In the genomic region with DNA sequence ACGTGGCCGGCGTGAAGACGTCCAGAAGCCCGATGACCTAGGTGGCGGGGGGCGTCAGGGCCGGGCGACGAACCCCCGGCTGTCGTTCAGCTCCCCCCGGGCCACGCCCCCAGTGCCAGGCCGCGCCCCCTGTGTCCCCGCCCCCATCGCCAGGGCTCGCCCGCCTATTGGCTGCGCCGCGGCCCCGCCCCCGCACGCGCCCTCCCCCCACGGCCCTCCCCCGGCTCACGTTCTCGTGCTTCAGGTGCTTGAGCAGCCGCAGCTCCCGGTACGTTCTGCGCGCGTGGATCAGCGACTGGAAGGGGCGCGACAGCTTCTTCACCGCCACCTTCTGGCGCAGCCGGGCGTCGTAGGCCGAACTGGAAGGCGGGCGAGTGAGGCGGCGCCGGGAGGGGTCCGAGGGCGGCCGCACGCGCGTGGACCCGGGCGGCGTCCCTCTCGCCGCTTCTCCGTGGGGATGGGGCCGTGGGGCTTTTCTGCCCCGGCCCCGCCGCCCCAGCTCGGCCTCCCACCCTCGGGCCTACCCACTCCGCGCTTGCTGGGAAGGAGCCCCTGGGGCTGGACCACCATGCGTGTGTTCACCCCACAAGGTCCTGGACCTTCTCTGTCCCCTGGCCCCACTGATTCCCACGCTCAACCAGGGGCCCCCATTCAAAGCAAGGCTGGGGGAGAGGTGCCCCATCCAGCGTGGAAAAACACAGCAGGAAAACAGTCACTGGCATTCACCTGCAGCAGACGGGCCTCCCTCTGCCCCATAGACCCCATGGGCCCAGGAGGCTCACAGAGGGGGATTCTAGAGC, we compare ENCODE assay signal across 7 cellular contexts. TPM values are rescaled to one million over a fixed set of nuclear protein-coding genes. Genes with fewer than 3 reads are reported as not detected.
DNase-seq lines count a peak whose midpoint lies in the region; ATAC-seq and TF ChIP-seq lines count a peak whose summit lies in the region.

No MANE protein-coding gene starts in this region.

- peak; percentile 3 to 21 for ATAC-seq in activated T-cell treated with anti-CD3 and anti-CD28 coated beads, Interleukin-2, amount 50 U/mL, for 72 hours (replicated peaks in 1 of 2)
- ATAC-seq in foreskin keratinocyte (peak; percentile 26), HG03135 (IDR thresholded peaks at IDR 0.05; ENCODE audit: unreplicated experiment) (no peak)

- TF ChIP-seq CTCF in HFFc6 (IDR thresholded peaks at IDR 0.05) = peak; percentile 35; the same call in 1 of the 2 replicates
- TF ChIP-seq CTCF in foreskin keratinocyte (conservative IDR thresholded peaks at IDR 0.05) = peak; percentile 40
- no peak for TF ChIP-seq CTCF in sigmoid colon (IDR thresholded peaks at IDR 0.05)

- intact Hi-C loops in sigmoid colon (cut with DNase I) = no loop called here

- no peaks in the 10 kb centered on the region for H3K9me3 Mint-ChIP-seq in HFFc6
- no peaks in the 10 kb centered on the region for H3K9me3 Mint-ChIP-seq in activated T-cell treated with anti-CD3 and anti-CD28 coated beads, Interleukin-2, amount 50 U/mL, for 72 hours

- H3K9me3 ChIP-seq in sigmoid colon = no peaks in the 10 kb centered on the region

- no peak overlapping the region for H3K27ac ChIP-seq in foreskin keratinocyte
- peak overlapping the region in 2 of 4 donors; percentile 49 to 51 for H3K27ac ChIP-seq in sigmoid colon

- 6 to 22% methylated on average over 75 of the region's 75 CpGs for WGBS in sigmoid colon, 2 donors

- H3K27me3 ChIP-seq in foreskin keratinocyte (peaks cover 18% of the 10 kb centered on the region), sigmoid colon (peaks cover 8 to 47% (median 32%) of the 10 kb centered on the region in 3 donors)

- H3K4me1 Mint-ChIP-seq in HFFc6 (ENCODE audit: low read depth) = peaks cover under 1% of the 10 kb centered on the region; the same call in 1 of the 2 replicates
- peaks cover 16% of the 10 kb centered on the region for H3K4me1 Mint-ChIP-seq in activated T-cell treated with anti-CD3 and anti-CD28 coated beads, Interleukin-2, amount 50 U/mL, for 72 hours (ENCODE audit: low read depth)

- no peak for TF ChIP-seq EP300 in sigmoid colon (IDR thresholded peaks at IDR 0.05)

- H3K27ac Mint-ChIP-seq in HFFc6 = no peak overlapping the region
- H3K27ac Mint-ChIP-seq in activated T-cell treated with anti-CD3 and anti-CD28 coated beads, Interleukin-2, amount 50 U/mL, for 72 hours = no peak overlapping the region

- no peaks in the 10 kb centered on the region for H3K36me3 ChIP-seq in sigmoid colon

- no peak for TF ChIP-seq POLR2A in sigmoid colon (IDR thresholded peaks at IDR 0.05)

- peak overlapping the region; percentile 14 to 42 (median 36) for H3K4me3 ChIP-seq in sigmoid colon

- peaks cover 8% of the 10 kb centered on the region for H3K27me3 Mint-ChIP-seq in HFFc6 (ENCODE audit: insufficient read depth)
- H3K27me3 Mint-ChIP-seq in activated T-cell treated with anti-CD3 and anti-CD28 coated beads, Interleukin-2, amount 50 U/mL, for 72 hours (ENCODE audit: low read depth) = peaks cover under 1% of the 10 kb centered on the region

- no peaks in the 10 kb centered on the region for H3K36me3 Mint-ChIP-seq in HFFc6 (ENCODE audit: low read depth)
- H3K36me3 Mint-ChIP-seq in activated T-cell treated with anti-CD3 and anti-CD28 coated beads, Interleukin-2, amount 50 U/mL, for 72 hours (ENCODE audit: insufficient read depth in 2 of 2) = no peaks in the 10 kb centered on the region

- no peak overlapping the region for H3K4me3 Mint-ChIP-seq in HFFc6
- peak overlapping the region in 1 of 2 donors; percentile 61 for H3K4me3 Mint-ChIP-seq in activated T-cell treated with anti-CD3 and anti-CD28 coated beads, Interleukin-2, amount 50 U/mL, for 72 hours

- H3K4me1 ChIP-seq in foreskin keratinocyte (no peaks in the 10 kb centered on the region), sigmoid colon (peaks cover 0 to 54% (median 48%) of the 10 kb centered on the region in 4 donors)

- DNase-seq in HFFc6 (peak; percentile 41), foreskin keratinocyte (no peak), sigmoid colon (peak; percentile 82), GDM1 (lab: John Stamatoyannopoulos, UW) (no peak), NCI-H2029 (lab: John Stamatoyannopoulos, UW) (no peak)
- DNase-seq in activated T-cell treated with anti-CD3 and anti-CD28 coated beads, Interleukin-2, amount 50 U/mL, for 72 hours = peak; percentile 64 to 70

RNA-seq across cellular contexts. Expression of gene MAPK11, which starts 2.4 kb away (rescaled TPM):
- 10 to 100 TPM in 1 of 6 experiments, 1 to 10 TPM in 5; 6.0 to 10.2 (median 7.8) TPM for total RNA-seq in HFFc6 (2021; fragmentation: NEBNext Ultra II Directional; extraction: Animal tissue kit (Norgen Biotek cat#: 25700))
- 10 to 100 TPM; 16.6 to 27.1 TPM for total RNA-seq in activated T-cell treated with anti-CD3 and anti-CD28 coated beads, Interleukin-2, amount 50 U/mL, for 72 hours
- total RNA-seq in foreskin keratinocyte = 4.6 and 6.3 TPM in 2 replicates
- polyA plus RNA-seq in foreskin keratinocyte = 6.1 and 8.5 TPM in 2 replicates
- total RNA-seq in sigmoid colon = 1 to 10 TPM in 3 of 4 donors, under 1 TPM in 1; 0.82 to 6.6 (median 4.5) TPM
- 1 to 10 TPM in 2 of 3 donors, under 1 TPM in 1; 0.23 to 7.3 (median 1.2) TPM for polyA plus RNA-seq in sigmoid colon

RNA-seq across cellular contexts. Expression of gene MAPK12, which starts 6.3 kb away (rescaled TPM):
- 10 to 100 TPM; 31.4 to 39.5 (median 34.1) TPM for total RNA-seq in HFFc6 (2021; fragmentation: NEBNext Ultra II Directional; extraction: Animal tissue kit (Norgen Biotek cat#: 25700))
- total RNA-seq in activated T-cell treated with anti-CD3 and anti-CD28 coated beads, Interleukin-2, amount 50 U/mL, for 72 hours = 10 to 100 TPM in 1 of 2 donors, 1 to 10 TPM in 1; 8.5 to 11.5 TPM
- total RNA-seq in foreskin keratinocyte (13.8 and 20.4 TPM in 2 replicates), sigmoid colon (1 to 10 TPM; 2.5 to 10.0 (median 6.7) TPM)
- polyA plus RNA-seq in foreskin keratinocyte (15.0 and 25.3 TPM in 2 replicates), sigmoid colon (1 to 10 TPM in 2 of 3 donors, under 1 TPM in 1; 0.60 to 6.0 (median 2.1) TPM)

RNA-seq across cellular contexts. Expression of gene HDAC10, which starts 16.7 kb away (rescaled TPM):
- 10 to 100 TPM; 24.2 to 30.9 (median 28.9) TPM for total RNA-seq in HFFc6 (2021; fragmentation: NEBNext Ultra II Directional; extraction: Animal tissue kit (Norgen Biotek cat#: 25700))
- 10 to 100 TPM; 52.1 to 57.4 TPM for total RNA-seq in activated T-cell treated with anti-CD3 and anti-CD28 coated beads, Interleukin-2, amount 50 U/mL, for 72 hours
- 8.3 and 11.7 TPM in 2 replicates for total RNA-seq in foreskin keratinocyte
- 12.7 and 14.0 TPM in 2 replicates for polyA plus RNA-seq in foreskin keratinocyte
- total RNA-seq in sigmoid colon = 10 to 100 TPM in 3 of 4 donors, 1 to 10 TPM in 1; 7.2 to 47.4 (median 14.9) TPM
- polyA plus RNA-seq in sigmoid colon = 10 to 100 TPM in 2 of 3 donors, 1 to 10 TPM in 1; 8.8 to 45.9 (median 12.0) TPM

RNA-seq across cellular contexts. Expression of gene TUBGCP6, which starts 23.0 kb away (rescaled TPM):
- total RNA-seq in HFFc6 (2021; fragmentation: NEBNext Ultra II Directional; extraction: Animal tissue kit (Norgen Biotek cat#: 25700)) = 10 to 100 TPM; 20.1 to 26.8 (median 21.7) TPM
- 10 to 100 TPM; 64.9 to 69.7 TPM for total RNA-seq in activated T-cell treated with anti-CD3 and anti-CD28 coated beads, Interleukin-2, amount 50 U/mL, for 72 hours
- total RNA-seq in foreskin keratinocyte (21.6 and 22.6 TPM in 2 replicates), sigmoid colon (10 to 100 TPM; 23.5 to 67.0 (median 28.2) TPM)
- polyA plus RNA-seq in foreskin keratinocyte (12.9 and 13.4 TPM in 2 replicates), sigmoid colon (10 to 100 TPM in 1 of 3 donors, 1 to 10 TPM in 2; 4.6 to 33.4 (median 4.8) TPM)

RNA-seq across cellular contexts. Expression of gene PLXNB2, which starts 39.7 kb away (rescaled TPM):
- total RNA-seq in HFFc6 (2021; fragmentation: NEBNext Ultra II Directional; extraction: Animal tissue kit (Norgen Biotek cat#: 25700)) = 100 to 1,000 TPM; 280 to 370 (median 291) TPM
- 10 to 100 TPM; 30.2 to 34.0 TPM for total RNA-seq in activated T-cell treated with anti-CD3 and anti-CD28 coated beads, Interleukin-2, amount 50 U/mL, for 72 hours
- total RNA-seq in foreskin keratinocyte (109 TPM in 2 replicates), sigmoid colon (100 to 1,000 TPM in 1 of 4 donors, 10 to 100 TPM in 3; 60.4 to 150 (median 68.7) TPM)
- polyA plus RNA-seq in foreskin keratinocyte (81.8 and 96.0 TPM in 2 replicates), sigmoid colon (100 to 1,000 TPM in 1 of 3 donors, 10 to 100 TPM in 2; 18.6 to 142 (median 35.8) TPM)

Comparison
In these comparisons a context has a peak if more than half of its experiments do, and no peak if none do; other contexts are left out.
1. DNase-seq: peak in HFFc6 (single experiment), activated T-cell treated with anti-CD3 and anti-CD28 coated beads, Interleukin-2, amount 50 U/mL, for 72 hours (2 of 2) and sigmoid colon (single experiment); none in foreskin keratinocyte (0 of 2), GDM1 (single experiment) and NCI-H2029 (single experiment).
2. CTCF ChIP-seq: peak in HFFc6 (single experiment) and foreskin keratinocyte (single experiment); none in sigmoid colon (0 of 4).